In the genomic region with DNA sequence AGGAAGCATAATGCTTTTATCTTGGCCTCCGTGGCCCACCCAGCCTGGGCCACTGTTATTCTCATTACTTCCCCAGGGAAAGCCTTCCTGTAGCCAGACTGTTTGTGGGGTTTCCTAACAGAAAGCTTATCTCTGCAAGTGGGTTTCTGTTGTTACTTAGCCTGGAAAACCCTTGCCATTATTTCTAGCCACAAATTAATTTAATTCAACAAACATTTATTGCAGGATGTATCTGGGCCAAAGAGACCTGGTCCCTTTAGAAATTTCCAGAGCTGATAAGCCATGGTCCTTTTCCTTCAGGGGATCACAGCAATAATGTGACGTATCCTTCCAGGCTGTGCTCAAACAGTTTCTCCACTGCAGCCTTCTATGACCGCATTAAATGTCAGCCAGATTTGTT, we compare ENCODE assay signal across 16 cellular contexts. TPM values are rescaled to one million over a fixed set of nuclear protein-coding genes. Genes with fewer than 3 reads are reported as not detected.
DNase-seq lines count a peak whose midpoint lies in the region; ATAC-seq and TF ChIP-seq lines count a peak whose summit lies in the region.
"Had no signal": no experiment of that assay in that cellular context is flagged by ENCODE, and none has a peak within 500 bp of the region (broad histone marks: within the 10 kb centered on the region; RNA-seq: fewer than 3 reads in every experiment).

No MANE protein-coding gene starts in this region.

- H3K4me3 ChIP-seq in BE2C (ENCODE audit: low read depth, low read length) (peak overlapping the region; percentile 2; the same call in 1 of the 2 replicates), GM23338 (no peak overlapping the region), WERI-Rb-1 (ENCODE audit: low read depth, low read length) (no peak overlapping the region)

- no peak overlapping the region for H3K4me2 ChIP-seq in GM23338

- no peaks in the 10 kb centered on the region for H4K20me1 ChIP-seq in GM23338 (replicated peaks; ENCODE audit: insufficient read depth)

- no peaks in the 10 kb centered on the region for H3K36me3 ChIP-seq in BE2C
- H3K36me3 ChIP-seq in GM23338 (ENCODE audit: insufficient read depth) = no peaks in the 10 kb centered on the region
- H3K36me3 ChIP-seq in WERI-Rb-1 = no peaks in the 10 kb centered on the region

- no peaks in the 10 kb centered on the region for H3K79me2 ChIP-seq in GM23338 (replicated peaks; ENCODE audit: insufficient read depth)

- no peak for TF ChIP-seq CTCF in BE2C (IDR thresholded peaks at IDR 0.05; ENCODE audit: low read depth, low read length)
- no peak for TF ChIP-seq CTCF in GM23338 (conservative IDR thresholded peaks at IDR 0.05; ENCODE audit: low read depth in 2 of 2)
- TF ChIP-seq CTCF in brain (conservative IDR thresholded peaks at IDR 0.05) = no peak
- TF ChIP-seq CTCF in WERI-Rb-1 (IDR thresholded peaks at IDR 0.05; ENCODE audit: low read depth, low read length) = no peak

- H3K4me1 Mint-ChIP-seq in GM23338 (peaks cover 17% of the 10 kb centered on the region; the same call in 2 of the 3 replicates), brain (peaks cover 38% of the 10 kb centered on the region)

- peak; percentile 71 for DNase-seq in BE2C
- DNase-seq in GM23338 (ENCODE audit: low spot score) = no peak
- DNase-seq in left kidney (ENCODE audit: low read depth, low spot score) = peak; percentile 67
- no peak for DNase-seq in dermis blood vessel endothelial cell
- DNase-seq in activated T-cell treated with anti-CD3 and anti-CD28 coated beads for 4 hours = no peak
- DNase-seq in WERI-Rb-1 = no peak
- DNase-seq: ACHN; Caco-2; CD4-positive, alpha-beta T cell; H9 had no signal

- no peaks in the 10 kb centered on the region for H3K36me3 Mint-ChIP-seq in GM23338 (ENCODE audit: low read depth)
- no peaks in the 10 kb centered on the region for H3K36me3 Mint-ChIP-seq in brain
- H3K36me3 Mint-ChIP-seq: IgD-negative memory B cell had no signal

- H3K27ac Mint-ChIP-seq in GM23338 (no peak overlapping the region), brain (peak overlapping the region in 3 of 5 experiments; percentile 0 to 76 (median 6))
- H3K27ac Mint-ChIP-seq: CD4-positive, alpha-beta T cell; H9; IgD-negative memory B cell had no signal

- no peaks in the 10 kb centered on the region for H3F3A ChIP-seq in GM23338 (replicated peaks; ENCODE audit: low read depth)

- no peak overlapping the region for H3K27ac ChIP-seq in GM23338 (ENCODE audit: low read depth)
- no peak overlapping the region for H3K27ac ChIP-seq in WERI-Rb-1
- H3K27ac ChIP-seq: C4-2B had no signal

- H3K9me3 Mint-ChIP-seq in GM23338 (no peaks in the 10 kb centered on the region), brain (peaks cover 0 to 2% (median 0%) of the 10 kb centered on the region in 5 experiments)
- H3K9me3 Mint-ChIP-seq: CD4-positive, alpha-beta T cell; H9; IgD-negative memory B cell had no signal

- H3K9me3 ChIP-seq in BE2C = no peaks in the 10 kb centered on the region
- no peaks in the 10 kb centered on the region for H3K9me3 ChIP-seq in WERI-Rb-1 (ENCODE audit: severe bottlenecking)
- H3K9me3 ChIP-seq: Caco-2 had no signal

- H3K27me3 Mint-ChIP-seq in GM23338 (ENCODE audit: insufficient read depth, low read depth, poor library complexity) (peaks cover 5% of the 10 kb centered on the region), brain (no peaks in the 10 kb centered on the region)

- H3K4me3 Mint-ChIP-seq in GM23338 = no peak overlapping the region
- H3K4me3 Mint-ChIP-seq in brain = no peak overlapping the region
- H3K4me3 Mint-ChIP-seq: CD4-positive, alpha-beta T cell; H9; IgD-negative memory B cell had no signal

- H3K4me1 ChIP-seq in BE2C (peaks cover 30% of the 10 kb centered on the region), GM23338 (ENCODE audit: insufficient read depth) (peaks cover 3% of the 10 kb centered on the region; the same call in 1 of the 2 replicates)
- H3K4me1 ChIP-seq: Caco-2 had no signal

- H2AFZ ChIP-seq in GM23338 = peak overlapping the region; percentile 74; the same call in 1 of the 2 replicates

- 0 out of 2 replicates have a peak, but pooled peaks cover 3% of the 10 kb centered on the region for H3K9me2 ChIP-seq in GM23338 (ENCODE audit: insufficient read depth)

- no peaks in the 10 kb centered on the region for H3K27me3 ChIP-seq in BE2C
- H3K27me3 ChIP-seq in GM23338 (ENCODE audit: insufficient read depth) = no peaks in the 10 kb centered on the region
- no peaks in the 10 kb centered on the region for H3K27me3 ChIP-seq in WERI-Rb-1 (ENCODE audit: insufficient read depth, low read depth, severe bottlenecking)

- ATAC-seq in GM23338 (no peak), GM19324 (IDR thresholded peaks at IDR 0.05; ENCODE audit: low FRiP score, unreplicated experiment) (no peak)
- ATAC-seq: HepG2 had no signal

TF ChIP-seq in GM23338, 12 proteins besides CTCF, POLR2A, EP300 and RAD21 (continues in another document):
- TF ChIP-seq JUNB (IDR thresholded peaks at IDR 0.05; ENCODE audit: unreplicated experiment) (no peak), POLR2AphosphoS5 (IDR thresholded peaks at IDR 0.05; ENCODE audit: low read depth) (no peak), EZH2phosphoT487 (IDR thresholded peaks at IDR 0.05; ENCODE audit: unreplicated experiment) (no peak), CREB1 (CRISPR knock-in tag; IDR thresholded peaks at IDR 0.05; ENCODE audit: low read depth) (no peak), ZNF114 (CRISPR knock-in tag; IDR thresholded peaks at IDR 0.05) (no peak), STAT1 (IDR thresholded peaks at IDR 0.05; ENCODE audit: unreplicated experiment) (no peak), NANOG (IDR thresholded peaks at IDR 0.05; ENCODE audit: borderline replicate concordance) (no peak)
- TF ChIP-seq, protein P1, sequence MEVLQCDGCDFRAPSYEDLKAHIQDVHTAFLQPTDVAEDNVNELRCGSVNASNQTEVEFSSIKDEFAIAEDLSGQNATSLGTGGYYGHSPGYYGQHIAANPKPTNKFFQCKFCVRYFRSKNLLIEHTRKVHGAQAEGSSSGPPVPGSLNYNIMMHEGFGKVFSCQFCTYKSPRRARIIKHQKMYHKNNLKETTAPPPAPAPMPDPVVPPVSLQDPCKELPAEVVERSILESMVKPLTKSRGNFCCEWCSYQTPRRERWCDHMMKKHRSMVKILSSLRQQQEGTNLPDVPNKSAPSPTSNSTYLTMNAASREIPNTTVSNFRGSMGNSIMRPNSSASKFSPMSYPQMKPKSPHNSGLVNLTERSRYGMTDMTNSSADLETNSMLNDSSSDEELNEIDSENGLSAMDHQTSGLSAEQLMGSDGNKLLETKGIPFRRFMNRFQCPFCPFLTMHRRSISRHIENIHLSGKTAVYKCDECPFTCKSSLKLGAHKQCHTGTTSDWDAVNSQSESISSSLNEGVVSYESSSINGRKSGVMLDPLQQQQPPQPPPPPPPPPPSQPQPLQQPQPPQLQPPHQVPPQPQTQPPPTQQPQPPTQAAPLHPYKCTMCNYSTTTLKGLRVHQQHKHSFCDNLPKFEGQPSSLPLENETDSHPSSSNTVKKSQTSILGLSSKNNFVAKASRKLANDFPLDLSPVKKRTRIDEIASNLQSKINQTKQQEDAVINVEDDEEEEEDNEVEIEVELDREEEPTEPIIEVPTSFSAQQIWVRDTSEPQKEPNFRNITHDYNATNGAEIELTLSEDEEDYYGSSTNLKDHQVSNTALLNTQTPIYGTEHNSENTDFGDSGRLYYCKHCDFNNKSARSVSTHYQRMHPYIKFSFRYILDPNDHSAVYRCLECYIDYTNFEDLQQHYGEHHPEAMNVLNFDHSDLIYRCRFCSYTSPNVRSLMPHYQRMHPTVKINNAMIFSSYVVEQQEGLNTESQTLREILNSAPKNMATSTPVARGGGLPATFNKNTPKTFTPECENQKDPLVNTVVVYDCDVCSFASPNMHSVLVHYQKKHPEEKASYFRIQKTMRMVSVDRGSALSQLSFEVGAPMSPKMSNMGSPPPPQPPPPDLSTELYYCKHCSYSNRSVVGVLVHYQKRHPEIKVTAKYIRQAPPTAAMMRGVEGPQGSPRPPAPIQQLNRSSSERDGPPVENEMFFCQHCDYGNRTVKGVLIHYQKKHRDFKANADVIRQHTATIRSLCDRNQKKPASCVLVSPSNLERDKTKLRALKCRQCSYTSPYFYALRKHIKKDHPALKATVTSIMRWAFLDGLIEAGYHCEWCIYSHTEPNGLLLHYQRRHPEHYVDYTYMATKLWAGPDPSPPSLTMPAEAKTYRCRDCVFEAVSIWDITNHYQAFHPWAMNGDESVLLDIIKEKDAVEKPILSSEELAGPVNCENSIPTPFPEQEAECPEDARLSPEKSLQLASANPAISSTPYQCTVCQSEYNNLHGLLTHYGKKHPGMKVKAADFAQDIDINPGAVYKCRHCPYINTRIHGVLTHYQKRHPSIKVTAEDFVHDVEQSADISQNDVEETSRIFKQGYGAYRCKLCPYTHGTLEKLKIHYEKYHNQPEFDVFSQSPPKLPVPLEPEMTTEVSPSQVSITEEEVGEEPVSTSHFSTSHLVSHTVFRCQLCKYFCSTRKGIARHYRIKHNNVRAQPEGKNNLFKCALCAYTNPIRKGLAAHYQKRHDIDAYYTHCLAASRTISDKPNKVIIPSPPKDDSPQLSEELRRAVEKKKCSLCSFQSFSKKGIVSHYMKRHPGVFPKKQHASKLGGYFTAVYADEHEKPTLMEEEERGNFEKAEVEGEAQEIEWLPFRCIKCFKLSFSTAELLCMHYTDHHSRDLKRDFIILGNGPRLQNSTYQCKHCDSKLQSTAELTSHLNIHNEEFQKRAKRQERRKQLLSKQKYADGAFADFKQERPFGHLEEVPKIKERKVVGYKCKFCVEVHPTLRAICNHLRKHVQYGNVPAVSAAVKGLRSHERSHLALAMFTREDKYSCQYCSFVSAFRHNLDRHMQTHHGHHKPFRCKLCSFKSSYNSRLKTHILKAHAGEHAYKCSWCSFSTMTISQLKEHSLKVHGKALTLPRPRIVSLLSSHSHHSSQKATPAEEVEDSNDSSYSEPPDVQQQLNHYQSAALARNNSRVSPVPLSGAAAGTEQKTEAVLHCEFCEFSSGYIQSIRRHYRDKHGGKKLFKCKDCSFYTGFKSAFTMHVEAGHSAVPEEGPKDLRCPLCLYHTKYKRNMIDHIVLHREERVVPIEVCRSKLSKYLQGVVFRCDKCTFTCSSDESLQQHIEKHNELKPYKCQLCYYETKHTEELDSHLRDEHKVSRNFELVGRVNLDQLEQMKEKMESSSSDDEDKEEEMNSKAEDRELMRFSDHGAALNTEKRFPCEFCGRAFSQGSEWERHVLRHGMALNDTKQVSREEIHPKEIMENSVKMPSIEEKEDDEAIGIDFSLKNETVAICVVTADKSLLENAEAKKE (CRISPR knock-in tag; IDR thresholded peaks at IDR 0.05) = no peak

RNA-seq across cellular contexts. Expression of gene TNN, which starts 20.9 kb away (rescaled TPM):
- not detected for polyA plus RNA-seq in BE2C (2012; ENCODE audit: insufficient read depth, insufficient read length, low read depth)
- total RNA-seq in GM23338 (2014; rRNA removed; shearing (Covaris generic)) = 0.08 and 0.31 TPM in 2 replicates
- polyA plus RNA-seq in GM23338 (2016; fragmentation: Nextera tagmentation; extraction: Ambion mirVana) (0.09 and 0.18 TPM in 2 replicates), brain (ENCODE audit: insufficient read depth, low read depth, low replicate concordance) (not detected)
- total RNA-seq in dermis blood vessel endothelial cell = not detected in 2 replicates
- total RNA-seq: Caco-2; CD4-positive, alpha-beta T cell; HepG2 had no signal
- polyA plus RNA-seq: BJ, HepG2, IgD-negative memory B cell had no signal

Comparison
In these comparisons a context has a peak if more than half of its experiments do, and no peak if none do; other contexts are left out.
1. DNase-seq: peak in BE2C (single experiment) and left kidney (single experiment); none in GM23338 (single experiment), dermis blood vessel endothelial cell (single experiment), activated T-cell treated with anti-CD3 and anti-CD28 coated beads for 4 hours (single experiment) and WERI-Rb-1 (single experiment).